14 cellular contexts compared by ENCODE assay signal in the genomic region with DNA sequence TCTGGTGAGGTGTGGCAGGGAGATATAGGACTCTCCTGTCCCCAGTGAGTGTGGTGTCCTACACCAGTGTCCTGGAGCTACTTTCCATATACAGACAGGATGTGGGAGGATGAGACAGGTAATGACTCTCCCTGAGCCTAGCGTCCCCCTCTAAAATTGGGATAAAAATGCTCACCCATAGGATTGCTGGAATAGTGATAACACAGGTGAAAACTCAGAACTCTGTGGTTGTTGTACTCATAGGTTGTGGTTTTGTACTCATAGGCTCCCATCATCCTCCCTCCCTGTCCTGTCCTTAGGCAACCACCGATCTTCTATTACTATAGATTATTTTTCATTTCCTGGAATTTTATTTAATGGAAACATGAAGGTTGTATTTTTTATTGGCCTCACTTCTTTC.
DNase-seq lines count a peak whose midpoint lies in the region; TF ChIP-seq lines count a peak whose summit lies in the region.
"Had no signal": no experiment of that assay in that cellular context is flagged by ENCODE, and none has a peak within 500 bp of the region (broad histone marks: within the 10 kb centered on the region; RNA-seq: fewer than 3 reads in every experiment).

No MANE protein-coding gene starts in this region.

- no peak overlapping the region for H2AK5ac ChIP-seq in neuronal stem cell (ENCODE audit: low read depth, low read length)

- H3K9me3 ChIP-seq in neuronal stem cell (replicated peaks in 1 of 2; ENCODE audit: control insufficient read depth in 2 of 2, insufficient read depth in 1 of 2, low read depth in 1 of 2, low read length in 2 of 2), result no peaks in the 10 kb centered on the region
- H3K9me3 ChIP-seq: BE2C had no signal

- H2BK12ac ChIP-seq in neuronal stem cell (ENCODE audit: low read length), result no peak overlapping the region

- no peak overlapping the region for H3K14ac ChIP-seq in neuronal stem cell (ENCODE audit: low read length)

- H3K27me3 ChIP-seq in neuronal stem cell (ENCODE audit: control insufficient read depth in 3 of 3, insufficient read depth in 3 of 3, low read depth in 1 of 3, low read length in 3 of 3), result no peaks in the 10 kb centered on the region
- H3K27me3 ChIP-seq: BE2C had no signal

- H2BK15ac ChIP-seq in neuronal stem cell (ENCODE audit: low read length), result no peak overlapping the region

- DNase-seq in ELR (ENCODE audit: low read depth) (peak; percentile 31), NB4 (ENCODE audit: low read depth) (peak; percentile 1), epithelial cell of esophagus (ENCODE audit: low read depth) (peak; percentile 33), neuronal stem cell (ENCODE audit: low spot score) (no peak), cardiac septum (ENCODE audit: low spot score) (no peak), SKM-1 treated with dmso at 0.1 percent for 144 hours (lab: John Stamatoyannopoulos, UW; ENCODE audit: unreplicated experiment) (no peak), NCI-H146 (lab: John Stamatoyannopoulos, UW) (no peak)
- DNase-seq: BE2C; CD4-positive, alpha-beta memory T cell; DND-41; GF-D8; GM23248 had no signal

- WGBS in neuronal stem cell (ENCODE audit: extremely low coverage in 2 of 2, insufficient read length in 2 of 2, insufficient replicate concordance in 1 of 2), 2 donors, result no CpG with 5 or more reads among the region's 2 CpGs

- no peak overlapping the region for H3K23ac ChIP-seq in neuronal stem cell (ENCODE audit: low read depth, low read length, poor library complexity)

- no peaks in the 10 kb centered on the region for H3K36me3 ChIP-seq in neuronal stem cell (replicated peaks in 1 of 2; ENCODE audit: control insufficient read depth in 2 of 2, insufficient read depth in 2 of 2, low read length in 2 of 2)
- H3K36me3 ChIP-seq: BE2C had no signal

- H4K91ac ChIP-seq in neuronal stem cell (ENCODE audit: low read depth, low read length, poor library complexity), result no peak overlapping the region

- H3K4me3 ChIP-seq in NB4 (ENCODE audit: low read depth, low read length) (no peak overlapping the region), epithelial cell of esophagus (ENCODE audit: low read length) (no peak overlapping the region), neuronal stem cell (ENCODE audit: low read length in 2 of 2) (no peak overlapping the region)
- H3K4me3 ChIP-seq: GM23248 had no signal

- H2BK5ac ChIP-seq in neuronal stem cell (ENCODE audit: low read length), result no peak overlapping the region

- no peak overlapping the region for H3K9ac ChIP-seq in neuronal stem cell (ENCODE audit: low read depth, low read length, poor library complexity)
- H3K9ac ChIP-seq: GM23248 had no signal

- no peak overlapping the region for H3K4ac ChIP-seq in neuronal stem cell (ENCODE audit: low read length)

- no peak overlapping the region for H2AFZ ChIP-seq in neuronal stem cell (ENCODE audit: low read length)
- H2AFZ ChIP-seq: GM23248 had no signal

- no peak overlapping the region for H3K18ac ChIP-seq in neuronal stem cell (ENCODE audit: low read length)

- H3K79me1 ChIP-seq in neuronal stem cell (ENCODE audit: low read depth, low read length), result no peaks in the 10 kb centered on the region

- H3K4me2 ChIP-seq in neuronal stem cell (ENCODE audit: insufficient read depth, low read length, poor library complexity, severe bottlenecking), result no peak overlapping the region

- no peak overlapping the region for H2BK120ac ChIP-seq in neuronal stem cell (ENCODE audit: low read depth, low read length)

- no peaks in the 10 kb centered on the region for H3K4me1 ChIP-seq in neuronal stem cell (ENCODE audit: control insufficient read depth in 2 of 2, insufficient read depth in 1 of 2, low read depth in 1 of 2, low read length in 2 of 2)

- TF ChIP-seq CTCF in NB4 (IDR thresholded peaks at IDR 0.05; ENCODE audit: low read depth, low read length) (no peak), epithelial cell of esophagus (IDR thresholded peaks at IDR 0.05; ENCODE audit: insufficient read depth, low read depth, low read length, missing control alignments) (no peak)

- H4K8ac ChIP-seq in neuronal stem cell (ENCODE audit: low read depth, low read length), result peak overlapping the region; percentile 48

- no peak for TF ChIP-seq POLR2A in NB4 (IDR thresholded peaks at IDR 0.05; ENCODE audit: extremely low read depth, insufficient read length)

- H3K27ac ChIP-seq in neuronal stem cell (replicated peaks; ENCODE audit: low read length), result no peak overlapping the region
- H3K27ac ChIP-seq: C4-2B, GM23248, HL-60 had no signal

- intact Hi-C loops in cardiac septum (cut with DNase I), result no loop called here

Comparison
In these comparisons a context has a peak if more than half of its experiments do, and no peak if none do; other contexts are left out.
1. DNase-seq: peak in ELR (single experiment), NB4 (single experiment) and epithelial cell of esophagus (single experiment); none in neuronal stem cell (single experiment), cardiac septum (single experiment), SKM-1 treated with dmso at 0.1 percent for 144 hours (single experiment) and NCI-H146 (single experiment).